In the genomic region with DNA sequence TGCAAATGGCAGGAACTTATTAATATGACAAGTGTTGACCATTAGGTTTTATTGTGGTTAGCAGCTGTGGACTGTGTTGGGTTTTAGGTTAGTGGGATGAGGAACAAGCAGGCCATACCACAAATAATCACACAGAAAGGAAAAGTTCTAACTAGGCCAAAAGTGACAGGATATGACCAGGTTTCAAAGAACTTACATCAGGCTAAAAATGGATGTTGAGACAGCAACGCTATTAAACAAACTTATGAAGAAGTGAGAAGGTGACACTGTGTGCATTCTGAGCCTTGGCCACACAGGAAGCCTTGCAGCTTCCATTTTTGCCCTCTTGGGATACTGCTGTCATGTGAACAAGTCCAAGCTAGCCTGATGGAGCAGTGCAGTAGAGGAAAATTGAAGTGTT, we compare ENCODE assay signal across 12 cellular contexts.
DNase-seq lines count a peak whose midpoint lies in the region; ATAC-seq and TF ChIP-seq lines count a peak whose summit lies in the region.
"Had no signal": no experiment of that assay in that cellular context is flagged by ENCODE, and none has a peak within 500 bp of the region (broad histone marks: within the 10 kb centered on the region; RNA-seq: fewer than 3 reads in every experiment).

No MANE protein-coding gene starts in this region.

- H3K27me3 Mint-ChIP-seq in natural killer cell (ENCODE audit: low read depth in 2 of 2): no peaks in the 10 kb centered on the region
- H3K27me3 Mint-ChIP-seq: activated T-cell treated with anti-CD3 and anti-CD28 coated beads, Interleukin-2, amount 50 U/mL, for 24 hours; central memory CD8-positive, alpha-beta T cell had no signal

- H3K27me3 ChIP-seq in RWPE2 (ENCODE audit: insufficient read depth, poor library complexity, severe bottlenecking): no peaks in the 10 kb centered on the region

- H3K4me3 Mint-ChIP-seq in natural killer cell: no peak overlapping the region
- H3K4me3 Mint-ChIP-seq: activated T-cell treated with anti-CD3 and anti-CD28 coated beads, Interleukin-2, amount 50 U/mL, for 24 hours; B cell; central memory CD8-positive, alpha-beta T cell had no signal

- intact Hi-C loops in left ventricle myocardium superior (cut with micrococcal nuclease): no loop called here
- intact Hi-C loops in natural killer cell (cut with micrococcal nuclease): no loop called here

- H3K4me1 Mint-ChIP-seq in natural killer cell: no peaks in the 10 kb centered on the region
- H3K4me1 Mint-ChIP-seq: central memory CD8-positive, alpha-beta T cell had no signal

- peaks cover 14% of the 10 kb centered on the region in 2 donors for H3K9me3 Mint-ChIP-seq in natural killer cell
- H3K9me3 Mint-ChIP-seq: activated T-cell treated with anti-CD3 and anti-CD28 coated beads, Interleukin-2, amount 50 U/mL, for 24 hours had no signal

- TF ChIP-seq CTCF in RWPE2 (IDR thresholded peaks at IDR 0.05; ENCODE audit: poor library complexity, severe bottlenecking) (no peak), natural killer cell (IDR thresholded peaks at IDR 0.05) (no peak)

- H3K4me3 ChIP-seq in RWPE2 (ENCODE audit: severe bottlenecking): no peak overlapping the region

- no peaks in the 10 kb centered on the region for H3K36me3 ChIP-seq in RWPE2 (ENCODE audit: low read depth)

- no peak overlapping the region for H3K27ac ChIP-seq in RWPE2 (ENCODE audit: poor library complexity, severe bottlenecking)

- no peaks in the 10 kb centered on the region for H3K9me3 ChIP-seq in RWPE2 (ENCODE audit: severe bottlenecking)

- peaks cover 7% of the 10 kb centered on the region for H3K4me1 ChIP-seq in RWPE2 (ENCODE audit: insufficient read depth, poor library complexity, severe bottlenecking)

- no peaks in the 10 kb centered on the region for H3K36me3 Mint-ChIP-seq in natural killer cell

- ATAC-seq in RWPE2 (ENCODE audit: low read depth) (peak; percentile 25; the same call in 1 of the 3 replicates), left ventricle myocardium superior (peak; percentile 47), natural killer cell (no peak)

- H3K27ac Mint-ChIP-seq in natural killer cell: no peak overlapping the region
- H3K27ac Mint-ChIP-seq: activated T-cell treated with anti-CD3 and anti-CD28 coated beads, Interleukin-2, amount 50 U/mL, for 24 hours; B cell had no signal

- peak; percentile 63 for DNase-seq in EH (ENCODE audit: low read depth)
- DNase-seq in H4 (ENCODE audit: low spot score): peak; percentile 28
- no peak for DNase-seq in RWPE2 (ENCODE audit: low spot score)
- no peak for DNase-seq in left ventricle myocardium superior
- no peak for DNase-seq in natural killer cell
- DNase-seq in LoVo (ENCODE audit: low spot score): no peak
- DNase-seq in NCI-H146 (lab: John Stamatoyannopoulos, UW): no peak
- DNase-seq in NCI-H187 treated with DMSO at 0.1 percent for 48 hours (lab: John Stamatoyannopoulos, UW): no peak
- DNase-seq: activated T-cell treated with anti-CD3 and anti-CD28 coated beads, Interleukin-2, amount 50 U/mL, for 24 hours; NCI-H2029 had no signal

Comparison
In these comparisons a context has a peak if more than half of its experiments do, and no peak if none do; other contexts are left out.
1. DNase-seq: peak in EH (single experiment) and H4 (single experiment); none in RWPE2 (single experiment), left ventricle myocardium superior (single experiment), natural killer cell (single experiment), LoVo (single experiment), NCI-H146 (single experiment) and NCI-H187 treated with DMSO at 0.1 percent for 48 hours (single experiment).
2. ATAC-seq: peak in RWPE2 (single experiment) and left ventricle myocardium superior (single experiment); none in natural killer cell (0 of 3).